14 cellular contexts compared by ENCODE assay signal in genomic region chr6:20778460-20778859, GRCh38.
DNase-seq lines count a peak whose midpoint lies in the region; ATAC-seq, FAIRE-seq and TF ChIP-seq lines count a peak whose summit lies in the region.
"Had no signal": no experiment of that assay in that cellular context is flagged by ENCODE, and none has a peak within 500 bp of the region (broad histone marks: within the 10 kb centered on the region; RNA-seq: fewer than 3 reads in every experiment).

No MANE protein-coding gene starts in this region.

- no peaks in the 10 kb centered on the region for H3K79me2 ChIP-seq in OCI-LY7 (ENCODE audit: insufficient read depth, low read depth, low read length)

- H3K9me3 ChIP-seq in OCI-LY7 (ENCODE audit: low read length): no peaks in the 10 kb centered on the region
- H3K9me3 ChIP-seq in esophagus muscularis mucosa: no peaks in the 10 kb centered on the region

- H3K9me2 ChIP-seq in OCI-LY7 (ENCODE audit: insufficient read depth, low read length): no peaks in the 10 kb centered on the region

- intact Hi-C loops in OCI-LY7 (cut with micrococcal nuclease; ENCODE audit: unreplicated experiment): no loop called here
- intact Hi-C loops in esophagus muscularis mucosa (cut with DNase I): no loop called here

- DNase-seq in DMS 273 (lab: John Stamatoyannopoulos, UW; ENCODE audit: unreplicated experiment) (peak; percentile 47), DMS 273 treated with DMSO at 0.1 percent for 48 hours (lab: John Stamatoyannopoulos, UW) (no peak), GM19239 (ENCODE audit: insufficient read length, low spot score) (no peak), NCI-H2029 treated with DMSO at 0.1 percent for 48 hours (lab: John Stamatoyannopoulos, UW) (peak; percentile 35), nephron progenitor cell (no peak), OCI-LY7 (ENCODE audit: low spot score) (no peak), esophagus muscularis mucosa (ENCODE audit: extremely low spot score) (no peak)
- DNase-seq in activated T-cell treated with anti-CD3 and anti-CD28 coated beads, Interleukin-2, amount 50 U/mL, for 72 hours: no peak
- DNase-seq: CD8-positive, alpha-beta T cell; COR-L47; GM23248; H7 had no signal

- H3K4me1 ChIP-seq in OCI-LY7 (ENCODE audit: insufficient read depth, low read length, poor library complexity, severe bottlenecking) (no peaks in the 10 kb centered on the region), esophagus muscularis mucosa (no peaks in the 10 kb centered on the region)

- H3K36me3 Mint-ChIP-seq in nephron progenitor cell (ENCODE audit: low read depth): peaks cover 21% of the 10 kb centered on the region
- H3K36me3 Mint-ChIP-seq in activated T-cell treated with anti-CD3 and anti-CD28 coated beads, Interleukin-2, amount 50 U/mL, for 72 hours (ENCODE audit: insufficient read depth in 2 of 2): peaks cover 3 to 8% of the 10 kb centered on the region in 2 donors

- peak overlapping the region; percentile 24 for H3K27ac Mint-ChIP-seq in nephron progenitor cell
- H3K27ac Mint-ChIP-seq in activated T-cell treated with anti-CD3 and anti-CD28 coated beads, Interleukin-2, amount 50 U/mL, for 72 hours: no peak overlapping the region
- H3K27ac Mint-ChIP-seq: CD8-positive, alpha-beta T cell had no signal

- no peak for ATAC-seq in activated T-cell treated with anti-CD3 and anti-CD28 coated beads, Interleukin-2, amount 50 U/mL, for 72 hours (replicated peaks in 1 of 2)
- ATAC-seq: CD8-positive, alpha-beta T cell had no signal

- CTCF ChIA-PET in OCI-LY7 (lab: Charles Lee; ENCODE audit: unreplicated experiment): no interaction called here

- no TSS peak for BruUV-seq in OCI-LY7 (replicated peaks; lab: Mats Ljungman, UMichigan)

- POLR2A ChIA-PET in OCI-LY7 (lab: Charles Lee): interaction anchor here (0.6 kb wide), 1 partner anchor 1750 kb away, joined by 3 read pairs; no protein-coding TSS in a partner anchor

- no peak for TF ChIP-seq EP300 in esophagus muscularis mucosa (IDR thresholded peaks at IDR 0.05)

- no peak for TF ChIP-seq POLR2A in esophagus muscularis mucosa (IDR thresholded peaks at IDR 0.05; ENCODE audit: low read depth)

- H3K27me3 Mint-ChIP-seq in nephron progenitor cell (ENCODE audit: low read depth, poor library complexity): no peaks in the 10 kb centered on the region
- H3K27me3 Mint-ChIP-seq in activated T-cell treated with anti-CD3 and anti-CD28 coated beads, Interleukin-2, amount 50 U/mL, for 72 hours (ENCODE audit: low read depth): no peaks in the 10 kb centered on the region

- H3K4me3 Mint-ChIP-seq in nephron progenitor cell: no peak overlapping the region
- no peak overlapping the region for H3K4me3 Mint-ChIP-seq in activated T-cell treated with anti-CD3 and anti-CD28 coated beads, Interleukin-2, amount 50 U/mL, for 72 hours
- H3K4me3 Mint-ChIP-seq: CD14-positive monocyte; CD8-positive, alpha-beta T cell had no signal

- TF ChIP-seq CTCF in nephron progenitor cell (IDR thresholded peaks at IDR 0.05) (no peak), OCI-LY7 (conservative IDR thresholded peaks at IDR 0.05; ENCODE audit: low read length) (no peak), esophagus muscularis mucosa (IDR thresholded peaks at IDR 0.05) (no peak)

- no peaks in the 10 kb centered on the region; the same call in 1 of the 2 replicates for H4K20me1 ChIP-seq in OCI-LY7 (ENCODE audit: insufficient read depth, low read length)

- H2AFZ ChIP-seq in OCI-LY7 (ENCODE audit: low read length): no peak overlapping the region
- H2AFZ ChIP-seq: GM23248 had no signal

- H3K36me3 ChIP-seq in OCI-LY7 (ENCODE audit: insufficient read depth, low read length) (0 out of 2 replicates have a peak, but pooled peaks cover 7% of the 10 kb centered on the region), esophagus muscularis mucosa (peaks cover 0 to 26% (median 12%) of the 10 kb centered on the region in 4 donors)

- H3K27ac ChIP-seq in OCI-LY7 (ENCODE audit: low read depth, low read length, poor library complexity, severe bottlenecking) (no peak overlapping the region), esophagus muscularis mucosa (replicated peaks in 1 of 4) (no peak overlapping the region)
- H3K27ac ChIP-seq: 22Rv1, GM23248 had no signal

- 93% methylated on average over 5 of the region's 5 CpGs for WGBS in esophagus muscularis mucosa

- H3K4me3 ChIP-seq in OCI-LY7 (ENCODE audit: low read depth, low read length, poor library complexity, severe bottlenecking) (no peak overlapping the region), esophagus muscularis mucosa (no peak overlapping the region)
- H3K4me3 ChIP-seq: GM23248 had no signal

- FAIRE-seq in GM19239 (lab: Jason Lieb, UNC): peak; percentile 21

- H3K4me2 ChIP-seq in OCI-LY7 (ENCODE audit: low read length): no peak overlapping the region

- no peaks in the 10 kb centered on the region for H3K9me3 Mint-ChIP-seq in nephron progenitor cell
- no peaks in the 10 kb centered on the region for H3K9me3 Mint-ChIP-seq in activated T-cell treated with anti-CD3 and anti-CD28 coated beads, Interleukin-2, amount 50 U/mL, for 72 hours
- H3K9me3 Mint-ChIP-seq: CD8-positive, alpha-beta T cell had no signal

- H3K27me3 ChIP-seq in esophagus muscularis mucosa: no peaks in the 10 kb centered on the region

- H3K4me1 Mint-ChIP-seq in nephron progenitor cell: peaks cover 16% of the 10 kb centered on the region
- H3K4me1 Mint-ChIP-seq in activated T-cell treated with anti-CD3 and anti-CD28 coated beads, Interleukin-2, amount 50 U/mL, for 72 hours (ENCODE audit: low read depth): no peaks in the 10 kb centered on the region

Comparison
In these comparisons a context has a peak if more than half of its experiments do, and no peak if none do; other contexts are left out.
1. DNase-seq: peak in DMS 273 (single experiment) and NCI-H2029 treated with DMSO at 0.1 percent for 48 hours (single experiment); none in DMS 273 treated with DMSO at 0.1 percent for 48 hours (single experiment), GM19239 (single experiment), nephron progenitor cell (single experiment), OCI-LY7 (single experiment), esophagus muscularis mucosa (single experiment) and activated T-cell treated with anti-CD3 and anti-CD28 coated beads, Interleukin-2, amount 50 U/mL, for 72 hours (0 of 2).